22 cellular contexts compared by ENCODE assay signal in the genomic region with DNA sequence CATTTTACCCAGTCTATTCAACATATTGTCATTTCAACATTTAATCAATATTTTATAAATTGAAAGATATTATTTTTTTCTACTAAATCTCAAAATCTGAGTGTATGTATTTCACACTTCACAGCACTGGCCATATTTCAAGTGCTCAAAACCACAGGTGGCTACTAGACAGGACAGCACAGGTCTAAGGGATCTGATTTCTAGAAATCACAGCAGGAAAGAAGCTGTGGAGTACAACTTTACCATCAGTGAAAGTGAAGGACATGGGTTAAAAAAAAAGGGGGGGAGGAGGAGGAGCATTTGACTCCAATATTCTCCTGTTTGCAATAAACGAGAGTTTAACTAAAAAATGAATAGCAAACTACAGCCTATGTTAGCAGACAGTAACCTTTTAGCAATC. TPM values are rescaled to one million over a fixed set of nuclear protein-coding genes. Genes with fewer than 3 reads are reported as not detected.
DNase-seq lines count a peak whose midpoint lies in the region; TF ChIP-seq lines count a peak whose summit lies in the region.
"Had no signal": no experiment of that assay in that cellular context is flagged by ENCODE, and none has a peak within 500 bp of the region (broad histone marks: within the 10 kb centered on the region; RNA-seq: fewer than 3 reads in every experiment).

No MANE protein-coding gene starts in this region.

- TF ChIP-seq POLR2A in stomach (IDR thresholded peaks at IDR 0.05), result no peak

- no peak overlapping the region for H3K9ac ChIP-seq in Karpas-422 (ENCODE audit: low read length)

- no peak overlapping the region for H2AFZ ChIP-seq in Karpas-422 (ENCODE audit: low read length)
- no peak overlapping the region for H2AFZ ChIP-seq in OCI-LY7 (ENCODE audit: low read length)

- TF ChIP-seq EP300 in stomach (IDR thresholded peaks at IDR 0.05), result no peak

- H3K9me2 ChIP-seq in Karpas-422 (replicated peaks; ENCODE audit: insufficient read depth, low read length), result no peaks in the 10 kb centered on the region
- H3K9me2 ChIP-seq in OCI-LY7 (ENCODE audit: insufficient read depth, low read length), result no peaks in the 10 kb centered on the region

- peak overlapping the region; percentile 6 to 46 (median 19) for H3K27ac Mint-ChIP-seq in nephron
- H3K27ac Mint-ChIP-seq: activated naive CD4-positive, alpha-beta T cell treated with anti-CD3 and anti-CD28 coated beads, Interleukin-2, amount 10 ng/mL, durations not matched to agents 7 days and 5 days; activated T-helper 1 cell treated with anti-CD3 and anti-CD28 coated beads, Interleukin-12 subunit alpha, Interleukin-12 subunit beta, Interleukin-2, Interleukin-4 antibody, amounts not matched to agents 30 ng/mL and 10 ng/mL and 1 ng/mL, durations not matched to agents 14 hours and 24 hours and 36 hours; nephron progenitor cell had no signal

- H3K4me3 ChIP-seq in Karpas-422 (ENCODE audit: low read length) (no peak overlapping the region), OCI-LY7 (ENCODE audit: low read depth, low read length, poor library complexity, severe bottlenecking) (no peak overlapping the region), stomach (no peak overlapping the region)
- H3K4me3 ChIP-seq: esophagus muscularis mucosa, gastrocnemius medialis had no signal

- H4K20me1 ChIP-seq in Karpas-422 (ENCODE audit: insufficient read depth, low read depth, low read length) (no peaks in the 10 kb centered on the region), OCI-LY7 (ENCODE audit: insufficient read depth, low read length) (no peaks in the 10 kb centered on the region)

- intact Hi-C loops in OCI-LY7 (cut with micrococcal nuclease; ENCODE audit: unreplicated experiment) (no loop called here), stomach (cut with DNase I; ENCODE audit: low total_unique reads) (loop anchor here (5.0 to 10.0 kb wide), 2 partner anchors 74 to 137 kb away; no protein-coding TSS in a partner anchor)

- H3K9me3 ChIP-seq in Karpas-422 (ENCODE audit: low read length) (no peaks in the 10 kb centered on the region), OCI-LY7 (ENCODE audit: low read length) (no peaks in the 10 kb centered on the region), stomach (no peaks in the 10 kb centered on the region)
- H3K9me3 ChIP-seq: esophagus muscularis mucosa, gastrocnemius medialis had no signal

- POLR2A ChIA-PET in OCI-LY7 (lab: Charles Lee), result interaction anchor here (0.8 to 12.4 kb wide), 4 partner anchors 20 to 73 kb away, joined by 4 to 228 read pairs (median 4); no protein-coding TSS in a partner anchor

- DNase-seq in DMS53 (lab: John Stamatoyannopoulos, UW) (peak; percentile 6), DMS53 treated with DMSO at 0.1 percent for 48 hours (lab: John Stamatoyannopoulos, UW; ENCODE audit: unreplicated experiment) (no peak), Karpas-422 (no peak), OCI-LY7 (ENCODE audit: low spot score) (no peak), HCEC 1CT (no peak), stomach (no peak)
- DNase-seq in activated CD4-positive, alpha-beta T cell treated with anti-CD3 and anti-CD28 coated beads for 48 hours, result no peak
- DNase-seq: activated CD4-positive, alpha-beta T cell treated with anti-CD3 and anti-CD28 coated beads, Interleukin-2, amount 50 U/mL, for 1 hour; activated naive CD4-positive, alpha-beta T cell treated with anti-CD3 and anti-CD28 coated beads, Interleukin-2, amount 10 ng/mL, durations not matched to agents 7 days and 5 days; amygdala; CD8-positive, alpha-beta memory T cell; DND-41; gastrocnemius medialis; hypothalamus; NCI-H2029 treated with DMSO at 0.1 percent for 48 hours; NCI-H524 treated with DMSO at 0.1 percent for 48 hours; nephron progenitor cell; stimulated activated naive CD4-positive, alpha-beta T cell treated with Interleukin-2 at 50 U/mL for 16 hours; T-helper 9 cell had no signal

- H3K27me3 ChIP-seq in Karpas-422 (ENCODE audit: low read length) (no peaks in the 10 kb centered on the region), stomach (no peaks in the 10 kb centered on the region)
- H3K27me3 ChIP-seq: esophagus muscularis mucosa, gastrocnemius medialis had no signal

- H3K27me3 Mint-ChIP-seq in nephron (ENCODE audit: low read depth), result no peaks in the 10 kb centered on the region
- H3K27me3 Mint-ChIP-seq: CD8-positive, alpha-beta memory T cell had no signal

- H3K27ac ChIP-seq in Karpas-422 (ENCODE audit: low read length) (peak overlapping the region; percentile 41), OCI-LY7 (ENCODE audit: low read depth, low read length, poor library complexity, severe bottlenecking) (peak overlapping the region; percentile 34), stomach (no peak overlapping the region)

- H3K79me2 ChIP-seq in Karpas-422 (ENCODE audit: low read length), result peaks cover 47% of the 10 kb centered on the region
- H3K79me2 ChIP-seq in OCI-LY7 (ENCODE audit: insufficient read depth, low read depth, low read length), result peaks cover 33% of the 10 kb centered on the region

- CTCF ChIA-PET in OCI-LY7 (lab: Charles Lee; ENCODE audit: unreplicated experiment), result interaction anchor here (0.6 kb wide), 1 partner anchor 193 kb away, joined by 5 read pairs; no protein-coding TSS in a partner anchor

- H3K4me2 ChIP-seq in Karpas-422 (ENCODE audit: low read depth, low read length, poor library complexity, severe bottlenecking) (no peak overlapping the region), OCI-LY7 (ENCODE audit: low read length) (peak overlapping the region; percentile 40)

- peak overlapping the region in 1 of 3 experiments; percentile 42 for H3K4me3 Mint-ChIP-seq in nephron
- H3K4me3 Mint-ChIP-seq: activated naive CD4-positive, alpha-beta T cell treated with anti-CD3 and anti-CD28 coated beads, Interleukin-2, amount 10 ng/mL, durations not matched to agents 7 days and 5 days; activated T-helper 1 cell treated with anti-CD3 and anti-CD28 coated beads, Interleukin-12 subunit alpha, Interleukin-12 subunit beta, Interleukin-2, Interleukin-4 antibody, amounts not matched to agents 30 ng/mL and 10 ng/mL and 1 ng/mL, durations not matched to agents 14 hours and 24 hours and 36 hours; nephron progenitor cell had no signal

- no peaks in the 10 kb centered on the region for H3K9me3 Mint-ChIP-seq in nephron
- H3K9me3 Mint-ChIP-seq: activated naive CD4-positive, alpha-beta T cell treated with anti-CD3 and anti-CD28 coated beads, Interleukin-2, amount 10 ng/mL, durations not matched to agents 7 days and 5 days; activated T-helper 1 cell treated with anti-CD3 and anti-CD28 coated beads, Interleukin-12 subunit alpha, Interleukin-12 subunit beta, Interleukin-2, Interleukin-4 antibody, amounts not matched to agents 30 ng/mL and 10 ng/mL and 1 ng/mL, durations not matched to agents 14 hours and 24 hours and 36 hours; CD8-positive, alpha-beta memory T cell had no signal

- WGBS in stomach, 5 donors, result 27 to 44% (median 37%) methylated on average over 1 of the region's 1 CpG

- peaks cover 32% of the 10 kb centered on the region for H3K4me1 Mint-ChIP-seq in nephron

- no peak for TF ChIP-seq CTCF in OCI-LY7 (conservative IDR thresholded peaks at IDR 0.05; ENCODE audit: low read length)
- no peak for TF ChIP-seq CTCF in nephron (IDR thresholded peaks at IDR 0.05; ENCODE audit: unreplicated experiment in 3 of 3)
- TF ChIP-seq CTCF in stomach (IDR thresholded peaks at IDR 0.05), result no peak

- H3K36me3 ChIP-seq in Karpas-422 (ENCODE audit: insufficient read depth, low read length) (no peaks in the 10 kb centered on the region), OCI-LY7 (ENCODE audit: insufficient read depth, low read length) (peaks cover 6% of the 10 kb centered on the region), stomach (no peaks in the 10 kb centered on the region)
- H3K36me3 ChIP-seq: esophagus muscularis mucosa, gastrocnemius medialis had no signal

- peaks cover 26% of the 10 kb centered on the region for H3K36me3 Mint-ChIP-seq in nephron (ENCODE audit: low read depth)

- no TSS peak for BruUV-seq in OCI-LY7 (replicated peaks; lab: Mats Ljungman, UMichigan)

- H3K4me1 ChIP-seq in Karpas-422 (ENCODE audit: low read length) (peaks cover 38% of the 10 kb centered on the region), OCI-LY7 (ENCODE audit: insufficient read depth, low read length, poor library complexity, severe bottlenecking) (peaks cover 81% of the 10 kb centered on the region), stomach (peaks cover 16 to 62% (median 38%) of the 10 kb centered on the region in 4 donors)

RNA-seq across cellular contexts. Expression of gene PRDM10, which starts 4.5 kb away (rescaled TPM):
- total RNA-seq in Karpas-422 (2014; rRNA removed; shearing (Covaris generic); ENCODE audit: low replicate concordance), result 7.1 and 9.8 TPM in 2 replicates
- 28.7 and 29.8 TPM in 2 replicates for total RNA-seq in OCI-LY7 (2014; rRNA removed; shearing (Covaris generic))
- total RNA-seq in OCI-LY7 (2022) (59.2 and 60.6 TPM in 2 replicates), stomach (100 to 1,000 TPM in 1 of 5 donors, 10 to 100 TPM in 2, 1 to 10 TPM in 2; 5.3 to 148 (median 27.7) TPM)
- 1 to 10 TPM; 1.7 to 2.0 (median 1.8) TPM for polyA plus RNA-seq in stomach

Comparison
In these comparisons a context has a peak if more than half of its experiments do, and no peak if none do; other contexts are left out.
1. H3K27ac ChIP-seq: peak in Karpas-422 (single experiment) and OCI-LY7 (single experiment); none in stomach (0 of 5).